1 cellular context compared by ENCODE assay signal in the genomic region with DNA sequence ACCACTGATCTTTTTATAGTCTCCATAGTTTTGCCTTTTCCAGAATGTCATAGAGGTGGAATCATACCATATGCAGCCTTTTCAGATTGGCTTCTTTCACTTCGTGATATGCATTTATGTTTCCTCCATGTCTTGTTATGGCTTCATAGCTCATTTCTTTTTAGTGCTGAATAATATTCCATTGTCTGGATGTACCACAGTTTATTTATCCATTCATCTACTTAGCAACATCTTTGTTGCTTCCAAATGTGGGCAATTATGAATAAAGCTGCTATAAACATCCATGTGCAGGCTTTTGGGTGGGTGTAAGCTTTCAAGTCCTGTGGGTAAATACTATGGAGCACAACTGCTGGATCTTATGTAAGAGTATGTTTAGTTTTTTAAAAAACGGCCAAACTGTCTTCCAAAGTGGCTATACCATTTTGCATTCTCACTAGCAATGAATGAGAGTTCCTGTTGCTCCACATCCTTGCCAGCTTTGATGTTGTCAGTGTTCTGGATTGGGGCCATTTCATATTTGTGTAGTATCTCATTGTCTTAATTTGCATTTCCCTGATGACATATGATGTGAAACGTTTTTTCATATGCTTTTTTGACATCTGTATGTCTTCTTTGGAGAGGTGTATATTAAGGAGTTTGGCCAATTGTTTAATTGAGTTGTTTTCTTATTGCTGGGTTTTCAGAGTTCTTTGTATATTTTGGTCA.
TF ChIP-seq lines count a peak whose summit lies in the region.

No MANE protein-coding gene starts in this region.

TF ChIP-seq in HepG2, 621 proteins besides CTCF, POLR2A, EP300 and RAD21:
- TF ChIP-seq ARID2 (CRISPR knock-in tag; IDR thresholded peaks at IDR 0.05; ENCODE audit: borderline replicate concordance) (0 out of 2 replicates have a peak, but pooled peaks have one; percentile 38), CEBPG (CRISPR knock-in tag; IDR thresholded peaks at IDR 0.05) (no peak), ZNF326 (CRISPR knock-in tag; IDR thresholded peaks at IDR 0.05; ENCODE audit: borderline replicate concordance) (no peak), ZNF160 (CRISPR knock-in tag; IDR thresholded peaks at IDR 0.05) (no peak)
- TF ChIP-seq, protein P1, sequence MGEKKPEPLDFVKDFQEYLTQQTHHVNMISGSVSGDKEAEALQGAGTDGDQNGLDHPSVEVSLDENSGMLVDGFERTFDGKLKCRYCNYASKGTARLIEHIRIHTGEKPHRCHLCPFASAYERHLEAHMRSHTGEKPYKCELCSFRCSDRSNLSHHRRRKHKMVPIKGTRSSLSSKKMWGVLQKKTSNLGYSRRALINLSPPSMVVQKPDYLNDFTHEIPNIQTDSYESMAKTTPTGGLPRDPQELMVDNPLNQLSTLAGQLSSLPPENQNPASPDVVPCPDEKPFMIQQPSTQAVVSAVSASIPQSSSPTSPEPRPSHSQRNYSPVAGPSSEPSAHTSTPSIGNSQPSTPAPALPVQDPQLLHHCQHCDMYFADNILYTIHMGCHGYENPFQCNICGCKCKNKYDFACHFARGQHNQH (CRISPR knock-in tag; IDR thresholded peaks at IDR 0.05), result no peak
